Comparison of ENCODE assay signal across 1 cellular context in the genomic region with DNA sequence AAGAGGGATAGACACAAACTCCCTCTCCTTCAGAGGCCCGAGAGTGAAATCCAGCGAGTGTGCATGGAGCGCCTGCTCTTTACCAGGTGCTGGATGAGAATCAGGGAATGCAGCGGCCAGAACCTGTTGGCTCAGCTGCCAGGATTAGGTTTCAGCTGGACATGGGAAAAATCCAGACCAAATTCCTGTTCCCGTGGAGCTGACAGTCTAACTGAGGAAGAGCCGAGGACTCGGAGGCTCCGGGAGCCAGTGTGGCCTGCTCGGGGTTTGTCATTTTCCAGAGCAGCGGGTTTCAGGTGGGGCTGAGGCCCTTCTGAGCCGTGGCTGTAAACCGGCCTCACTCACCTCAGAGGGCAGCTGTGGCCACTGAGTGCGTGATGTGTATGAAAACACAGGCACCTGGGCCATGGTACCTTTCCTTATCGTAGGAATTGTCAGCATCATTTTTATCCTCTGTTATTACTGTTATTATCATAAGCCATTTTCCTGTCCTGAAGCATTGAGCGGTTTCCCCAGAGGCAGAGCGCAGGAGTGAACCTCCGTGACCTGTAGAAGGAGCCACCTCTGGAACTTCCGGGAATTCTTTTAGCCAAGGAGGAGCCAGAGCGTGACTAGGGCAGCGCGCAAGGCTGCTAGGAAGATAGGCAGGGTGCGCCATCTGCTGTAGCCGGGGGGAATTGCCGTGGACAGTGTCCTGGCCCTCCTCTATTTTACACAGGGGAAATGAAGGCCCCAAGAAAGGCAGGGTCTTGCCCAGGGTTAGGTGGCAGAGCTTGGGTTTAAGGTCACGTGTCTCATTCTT.
TF ChIP-seq lines count a peak whose summit lies in the region.

No MANE protein-coding gene starts in this region.

TF ChIP-seq in HCT116, 20 proteins besides CTCF, POLR2A, EP300 and RAD21 (continued from another document):
- TF ChIP-seq, protein P1, sequence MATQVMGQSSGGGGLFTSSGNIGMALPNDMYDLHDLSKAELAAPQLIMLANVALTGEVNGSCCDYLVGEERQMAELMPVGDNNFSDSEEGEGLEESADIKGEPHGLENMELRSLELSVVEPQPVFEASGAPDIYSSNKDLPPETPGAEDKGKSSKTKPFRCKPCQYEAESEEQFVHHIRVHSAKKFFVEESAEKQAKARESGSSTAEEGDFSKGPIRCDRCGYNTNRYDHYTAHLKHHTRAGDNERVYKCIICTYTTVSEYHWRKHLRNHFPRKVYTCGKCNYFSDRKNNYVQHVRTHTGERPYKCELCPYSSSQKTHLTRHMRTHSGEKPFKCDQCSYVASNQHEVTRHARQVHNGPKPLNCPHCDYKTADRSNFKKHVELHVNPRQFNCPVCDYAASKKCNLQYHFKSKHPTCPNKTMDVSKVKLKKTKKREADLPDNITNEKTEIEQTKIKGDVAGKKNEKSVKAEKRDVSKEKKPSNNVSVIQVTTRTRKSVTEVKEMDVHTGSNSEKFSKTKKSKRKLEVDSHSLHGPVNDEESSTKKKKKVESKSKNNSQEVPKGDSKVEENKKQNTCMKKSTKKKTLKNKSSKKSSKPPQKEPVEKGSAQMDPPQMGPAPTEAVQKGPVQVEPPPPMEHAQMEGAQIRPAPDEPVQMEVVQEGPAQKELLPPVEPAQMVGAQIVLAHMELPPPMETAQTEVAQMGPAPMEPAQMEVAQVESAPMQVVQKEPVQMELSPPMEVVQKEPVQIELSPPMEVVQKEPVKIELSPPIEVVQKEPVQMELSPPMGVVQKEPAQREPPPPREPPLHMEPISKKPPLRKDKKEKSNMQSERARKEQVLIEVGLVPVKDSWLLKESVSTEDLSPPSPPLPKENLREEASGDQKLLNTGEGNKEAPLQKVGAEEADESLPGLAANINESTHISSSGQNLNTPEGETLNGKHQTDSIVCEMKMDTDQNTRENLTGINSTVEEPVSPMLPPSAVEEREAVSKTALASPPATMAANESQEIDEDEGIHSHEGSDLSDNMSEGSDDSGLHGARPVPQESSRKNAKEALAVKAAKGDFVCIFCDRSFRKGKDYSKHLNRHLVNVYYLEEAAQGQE (IDR thresholded peaks at IDR 0.05; ENCODE audit: low read depth): no peak
- TF ChIP-seq SRF (IDR thresholded peaks at IDR 0.05; ENCODE audit: low read depth) (no peak), ELF1 (IDR thresholded peaks at IDR 0.05; ENCODE audit: borderline replicate concordance, low read depth) (peak; percentile 74), POLR2AphosphoS5 (IDR thresholded peaks at IDR 0.05; ENCODE audit: low read depth, low read length) (peak; percentile 55; the same call in 1 of the 2 replicates), YY1 (IDR thresholded peaks at IDR 0.05; ENCODE audit: extremely low read depth, insufficient replicate concordance, low read depth, low read length) (no peak), TCF7L2 (IDR thresholded peaks at IDR 0.05; ENCODE audit: borderline replicate concordance, extremely low read depth, insufficient read depth, insufficient read length) (no peak)
